Comparison of ENCODE assay signal across 12 cellular contexts in the genomic region with DNA sequence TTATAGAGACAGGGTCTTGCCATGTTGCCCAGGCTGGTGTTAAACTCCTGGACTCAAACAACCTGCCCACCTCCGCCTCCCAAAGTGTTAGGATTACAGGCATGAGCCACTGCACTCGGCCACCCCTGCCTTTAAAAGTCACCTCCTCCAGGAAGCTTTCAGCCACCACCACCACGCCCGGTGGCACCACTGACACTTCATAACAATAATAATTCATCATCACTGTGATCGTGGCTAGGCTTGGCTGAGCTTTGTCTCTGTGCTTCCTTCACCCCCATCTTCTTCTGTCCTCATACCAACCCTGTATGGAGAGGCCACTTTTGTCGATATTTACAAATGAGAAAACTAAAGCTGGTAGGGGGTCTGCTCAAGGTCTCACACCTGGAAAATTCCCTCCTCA. TPM values are rescaled to one million over a fixed set of nuclear protein-coding genes. Genes with fewer than 3 reads are reported as not detected.
DNase-seq lines count a peak whose midpoint lies in the region; ATAC-seq and TF ChIP-seq lines count a peak whose summit lies in the region.
"Had no signal": no experiment of that assay in that cellular context is flagged by ENCODE, and none has a peak within 500 bp of the region (broad histone marks: within the 10 kb centered on the region; RNA-seq: fewer than 3 reads in every experiment).

No MANE protein-coding gene starts in this region.

- H3K14ac ChIP-seq in trophoblast cell (ENCODE audit: low read length) = no peak overlapping the region

- peaks cover 5% of the 10 kb centered on the region for H3K36me3 Mint-ChIP-seq in central memory CD8-positive, alpha-beta T cell (ENCODE audit: insufficient read depth)

- no peak overlapping the region for H4K12ac ChIP-seq in trophoblast cell (ENCODE audit: low read depth, low read length)

- peak; percentile 39 to 55 for ATAC-seq in activated CD4-positive, CD25-positive, alpha-beta regulatory T cell treated with anti-CD3 and anti-CD28 coated beads, Interleukin-2, amount 50 U/mL, for 24 hours
- ATAC-seq in RWPE2 (ENCODE audit: low read depth) = no peak
- ATAC-seq in central memory CD8-positive, alpha-beta T cell (replicated peaks; ENCODE audit: extremely low read depth, poor library complexity, severe bottlenecking) = peak; percentile 33

- H2AK5ac ChIP-seq in trophoblast cell (ENCODE audit: low read length) = no peak overlapping the region

- H3K27ac Mint-ChIP-seq in central memory CD8-positive, alpha-beta T cell (ENCODE audit: low read depth) = peak overlapping the region; percentile 74

- H2BK5ac ChIP-seq in trophoblast cell (ENCODE audit: low read depth, low read length, poor library complexity) = no peak overlapping the region

- H3K4me1 ChIP-seq in RWPE2 (ENCODE audit: insufficient read depth, poor library complexity, severe bottlenecking) = peaks cover 40% of the 10 kb centered on the region
- peaks cover 17 to 31% of the 10 kb centered on the region in 2 experiments for H3K4me1 ChIP-seq in trophoblast cell (ENCODE audit: control insufficient read depth in 1 of 2, insufficient read depth in 2 of 2, low read length in 2 of 2)

- WGBS in trophoblast cell (ENCODE audit: extremely low coverage, insufficient coverage, insufficient read length) = no CpG with 5 or more reads among the region's 6 CpGs

- no peak for DNase-seq in activated CD4-positive, CD25-positive, alpha-beta regulatory T cell (lab: John Stamatoyannopoulos, UW)
- DNase-seq in RWPE2 (ENCODE audit: low spot score) = no peak
- no peak for DNase-seq in central memory CD8-positive, alpha-beta T cell (ENCODE audit: low spot score in 2 of 2)
- DNase-seq in trophoblast cell = no peak
- no peak for DNase-seq in NCI-H2227 (lab: John Stamatoyannopoulos, UW; ENCODE audit: unreplicated experiment)
- DNase-seq in NCI-H1930 (lab: John Stamatoyannopoulos, UW) = no peak
- no peak for DNase-seq in NCI-H1105 (lab: John Stamatoyannopoulos, UW)
- DNase-seq: amniotic stem cell, dorsolateral prefrontal cortex, left ventricle myocardium inferior, RPMI8226 had no signal

- no peak overlapping the region for H4K8ac ChIP-seq in trophoblast cell (ENCODE audit: low read depth, low read length)

- no peak overlapping the region for H3K4me2 ChIP-seq in trophoblast cell (ENCODE audit: low read length)

- no peak overlapping the region for H2BK120ac ChIP-seq in trophoblast cell (ENCODE audit: insufficient read depth, low read length, poor library complexity)

- no peak overlapping the region for H3K9ac ChIP-seq in trophoblast cell (ENCODE audit: low read length)

- H2AFZ ChIP-seq in trophoblast cell (ENCODE audit: insufficient read depth, low read length, poor library complexity) = no peak overlapping the region

- peak overlapping the region; percentile 32 for H2BK12ac ChIP-seq in trophoblast cell (ENCODE audit: low read length)

- H3K4ac ChIP-seq in trophoblast cell (ENCODE audit: low read depth, low read length) = no peak overlapping the region

- peak overlapping the region; percentile 69 for H3K4me3 Mint-ChIP-seq in central memory CD8-positive, alpha-beta T cell

- no peak overlapping the region for H4K91ac ChIP-seq in trophoblast cell (ENCODE audit: low read depth, low read length)

- no peak overlapping the region for H3K23ac ChIP-seq in trophoblast cell (ENCODE audit: low read length)

- H3K4me3 ChIP-seq in RWPE2 (ENCODE audit: severe bottlenecking) (no peak overlapping the region), trophoblast cell (ENCODE audit: low read depth, low read length) (no peak overlapping the region)

- peaks cover 8% of the 10 kb centered on the region for H3K79me1 ChIP-seq in trophoblast cell (ENCODE audit: low read length)

- no peaks in the 10 kb centered on the region for H3K36me3 ChIP-seq in RWPE2 (ENCODE audit: low read depth)
- H3K36me3 ChIP-seq in trophoblast cell (ENCODE audit: control insufficient read depth in 1 of 2, insufficient read depth in 2 of 2, low read length in 2 of 2) = no peaks in the 10 kb centered on the region
- H3K36me3 ChIP-seq: left ventricle myocardium inferior had no signal

- H3K18ac ChIP-seq in trophoblast cell (ENCODE audit: low read length) = no peak overlapping the region

- H3K9me3 ChIP-seq in RWPE2 (ENCODE audit: severe bottlenecking) (no peaks in the 10 kb centered on the region), trophoblast cell (ENCODE audit: insufficient read depth, low read depth, low read length) (no peaks in the 10 kb centered on the region)
- H3K9me3 ChIP-seq: left ventricle myocardium inferior had no signal

- H3K27me3 ChIP-seq in RWPE2 (ENCODE audit: insufficient read depth, poor library complexity, severe bottlenecking) (no peaks in the 10 kb centered on the region), trophoblast cell (ENCODE audit: insufficient read depth, low read length) (no peaks in the 10 kb centered on the region)

- H3K27ac ChIP-seq in RWPE2 (ENCODE audit: poor library complexity, severe bottlenecking) = peak overlapping the region; percentile 61
- H3K27ac ChIP-seq in trophoblast cell (ENCODE audit: low read depth, low read length) = no peak overlapping the region
- H3K27ac ChIP-seq: dorsolateral prefrontal cortex, left ventricle myocardium inferior had no signal

- no peaks in the 10 kb centered on the region for H3K9me3 Mint-ChIP-seq in central memory CD8-positive, alpha-beta T cell

- H3K79me2 ChIP-seq in trophoblast cell (ENCODE audit: control insufficient read depth, insufficient read depth, low read length, poor library complexity) = peaks cover 4% of the 10 kb centered on the region

- no peak for TF ChIP-seq CTCF in RWPE2 (IDR thresholded peaks at IDR 0.05; ENCODE audit: poor library complexity, severe bottlenecking)

- H3K27me3 Mint-ChIP-seq in central memory CD8-positive, alpha-beta T cell = no peaks in the 10 kb centered on the region

- H3K4me1 Mint-ChIP-seq in central memory CD8-positive, alpha-beta T cell = peaks cover 36% of the 10 kb centered on the region

RNA-seq across cellular contexts. Expression of gene EPHA2, which starts 12.8 kb away (rescaled TPM):
- 27.6 and 30.3 TPM in 2 replicates for polyA plus RNA-seq in trophoblast cell (2013)

RNA-seq across cellular contexts. Expression of gene ARHGEF19, which starts 43.8 kb away (rescaled TPM):
- 10.9 and 12.8 TPM in 2 replicates for polyA plus RNA-seq in trophoblast cell (2013)
